In genomic region chr17:40318835-40319332, GRCh38 we compare ENCODE assay signal across 8 cellular contexts. TPM values are rescaled to one million over a fixed set of nuclear protein-coding genes. Genes with fewer than 3 reads are reported as not detected.
DNase-seq lines count a peak whose midpoint lies in the region; ATAC-seq and TF ChIP-seq lines count a peak whose summit lies in the region.

No MANE protein-coding gene starts in this region.

- H3K4me2 ChIP-seq in GM23338: peak overlapping the region; percentile 91

- H3K79me2 ChIP-seq in GM23338 (replicated peaks; ENCODE audit: insufficient read depth): peaks cover 20% of the 10 kb centered on the region

- H3K27ac ChIP-seq in GM23338 (ENCODE audit: low read depth) (no peak overlapping the region), skeletal muscle tissue (ENCODE audit: low read depth, low read length) (peak overlapping the region; percentile 99)

- POLR2A ChIA-PET in activated B cell treated with CpG ODN at 0.5 μM for 24 hours (lab: Charles Lee): interaction anchor here (0.7 to 5.3 kb wide), 10 partner anchors 9 to 1360 kb away, joined by 3 to 81 read pairs (median 4); partner anchors contain the start of gene CCR7

- TF ChIP-seq CTCF in GM23338 (conservative IDR thresholded peaks at IDR 0.05; ENCODE audit: low read depth in 2 of 2) (peak; percentile 21 to 36; a peak in 3 of 4 replicates), activated B cell treated with CpG ODN at 0.5 μM for 24 hours (IDR thresholded peaks at IDR 0.05) (no peak), glutamatergic neuron (IDR thresholded peaks at IDR 0.05; ENCODE audit: partially characterized antibody, unreplicated experiment) (no peak)

- DNase-seq in GM23338 (ENCODE audit: low spot score): no peak
- DNase-seq in activated B cell treated with CpG ODN at 0.5 μM for 24 hours: no peak
- DNase-seq in glutamatergic neuron: peak; percentile 14
- DNase-seq in SKM-1 (lab: John Stamatoyannopoulos, UW; ENCODE audit: unreplicated experiment): no peak
- no peak for DNase-seq in T1000 (lab: John Stamatoyannopoulos, UW)
- DNase-seq in anterior cingulate cortex (lab: John Stamatoyannopoulos, UW): no peak

- H3K9me3 Mint-ChIP-seq in GM23338 (no peaks in the 10 kb centered on the region), activated B cell treated with CpG ODN at 0.5 μM for 24 hours (no peaks in the 10 kb centered on the region), glutamatergic neuron (ENCODE audit: unreplicated experiment) (peaks cover 2% of the 10 kb centered on the region)

- intact Hi-C loops in activated B cell treated with CpG ODN at 0.5 μM for 24 hours (cut with micrococcal nuclease): loop anchor here (1.0 kb wide), 2 partner anchors 10 to 32 kb away; partner anchors contain the start of genes CDC6 and RARA

- H3K4me1 Mint-ChIP-seq in GM23338 (peaks cover 85% of the 10 kb centered on the region), activated B cell treated with CpG ODN at 0.5 μM for 24 hours (peaks cover 86% of the 10 kb centered on the region), glutamatergic neuron (ENCODE audit: low read depth, unreplicated experiment) (peaks cover 42% of the 10 kb centered on the region)

- peak overlapping the region; percentile 98 to 99 (median 98) for H3K9ac ChIP-seq in skeletal muscle tissue (ENCODE audit: low read depth in 1 of 3, low read length in 3 of 3)

- H3K27ac Mint-ChIP-seq in GM23338: no peak overlapping the region
- H3K27ac Mint-ChIP-seq in activated B cell treated with CpG ODN at 0.5 μM for 24 hours: peak overlapping the region; percentile 98
- H3K27ac Mint-ChIP-seq in glutamatergic neuron (ENCODE audit: unreplicated experiment): no peak overlapping the region

- ATAC-seq in GM23338: no peak
- no peak for ATAC-seq in activated B cell treated with CpG ODN at 0.5 μM for 24 hours (ENCODE audit: low read depth)
- no peak for ATAC-seq in GM21423 (IDR thresholded peaks at IDR 0.05; ENCODE audit: unreplicated experiment)

- peaks cover 12% of the 10 kb centered on the region for H4K20me1 ChIP-seq in GM23338 (replicated peaks; ENCODE audit: insufficient read depth)

- H3K27me3 Mint-ChIP-seq in GM23338 (ENCODE audit: insufficient read depth, low read depth, poor library complexity) (peaks cover 44% of the 10 kb centered on the region), activated B cell treated with CpG ODN at 0.5 μM for 24 hours (no peaks in the 10 kb centered on the region), glutamatergic neuron (ENCODE audit: unreplicated experiment) (peaks cover 16% of the 10 kb centered on the region)

- H2AFZ ChIP-seq in GM23338: peak overlapping the region; percentile 97

- H3F3A ChIP-seq in GM23338 (replicated peaks; ENCODE audit: low read depth): peaks cover 16% of the 10 kb centered on the region

- no peaks in the 10 kb centered on the region for H3K9me3 ChIP-seq in skeletal muscle tissue (ENCODE audit: control insufficient read depth in 3 of 3, low read length in 3 of 3)

- H3K36me3 ChIP-seq in GM23338 (ENCODE audit: insufficient read depth) (no peaks in the 10 kb centered on the region), skeletal muscle tissue (ENCODE audit: control insufficient read depth in 3 of 3, insufficient read depth in 3 of 3, low read length in 3 of 3) (no peaks in the 10 kb centered on the region)

- H3K4me1 ChIP-seq in GM23338 (ENCODE audit: insufficient read depth) (peaks cover 29% of the 10 kb centered on the region), skeletal muscle tissue (ENCODE audit: control insufficient read depth in 3 of 3, insufficient read depth in 3 of 3, low read length in 3 of 3) (peaks cover 83 to 88% (median 85%) of the 10 kb centered on the region in 3 donors)

- peak overlapping the region; percentile 89 for H3K4me3 ChIP-seq in GM23338
- H3K4me3 ChIP-seq in skeletal muscle tissue (ENCODE audit: low read length in 3 of 3): peak overlapping the region; percentile 92 to 96 (median 93)

- H3K27me3 ChIP-seq in GM23338 (ENCODE audit: insufficient read depth) (peaks cover 33% of the 10 kb centered on the region), skeletal muscle tissue (ENCODE audit: control insufficient read depth in 3 of 3, insufficient read depth in 3 of 3, low read length in 3 of 3) (no peaks in the 10 kb centered on the region)

- peak overlapping the region; percentile 93 for H3K4me3 Mint-ChIP-seq in GM23338
- peak overlapping the region; percentile 93 for H3K4me3 Mint-ChIP-seq in activated B cell treated with CpG ODN at 0.5 μM for 24 hours
- peak overlapping the region; percentile 94 for H3K4me3 Mint-ChIP-seq in glutamatergic neuron (ENCODE audit: unreplicated experiment)

- H3K36me3 Mint-ChIP-seq in GM23338 (ENCODE audit: low read depth): no peaks in the 10 kb centered on the region; the same call in 2 of the 3 replicates
- peaks cover 17% of the 10 kb centered on the region for H3K36me3 Mint-ChIP-seq in activated B cell treated with CpG ODN at 0.5 μM for 24 hours (ENCODE audit: low read depth)
- H3K36me3 Mint-ChIP-seq in glutamatergic neuron (ENCODE audit: unreplicated experiment): no peaks in the 10 kb centered on the region

- no peaks in the 10 kb centered on the region for H3K9me2 ChIP-seq in GM23338 (ENCODE audit: insufficient read depth)

- CTCF ChIA-PET in activated B cell treated with CpG ODN at 0.5 μM for 24 hours (lab: Charles Lee): interaction anchor here (1.1 to 3.6 kb wide), 6 partner anchors 9 to 36 kb away, joined by 3 to 17 read pairs (median 6); partner anchors contain the start of gene RARA

TF ChIP-seq in GM23338, 12 proteins besides CTCF, POLR2A, EP300 and RAD21 (continues in another document):
- TF ChIP-seq ZNF114 (CRISPR knock-in tag; IDR thresholded peaks at IDR 0.05) (no peak), ETS1 (IDR thresholded peaks at IDR 0.05) (no peak)

RNA-seq across cellular contexts. Expression of gene RARA, which starts 9.9 kb away (rescaled TPM):
- 15.9 and 17.8 TPM in 2 replicates for total RNA-seq in GM23338 (2014; rRNA removed; shearing (Covaris generic))
- polyA plus RNA-seq in GM23338 (2016; fragmentation: Nextera tagmentation; extraction: Ambion mirVana): 7.4 and 8.7 TPM in 2 replicates
- 71.2 and 72.5 TPM in 2 replicates for total RNA-seq in activated B cell treated with CpG ODN at 0.5 μM for 24 hours
- 26.2 TPM for total RNA-seq in glutamatergic neuron (ENCODE audit: unreplicated experiment)
- total RNA-seq in skeletal muscle tissue: 17.2 TPM

RNA-seq across cellular contexts. Expression of gene CDC6, which starts 31.2 kb away (rescaled TPM):
- 75.5 and 79.9 TPM in 2 replicates for total RNA-seq in GM23338 (2014; rRNA removed; shearing (Covaris generic))
- polyA plus RNA-seq in GM23338 (2016; fragmentation: Nextera tagmentation; extraction: Ambion mirVana): 40.6 and 46.2 TPM in 2 replicates
- total RNA-seq in activated B cell treated with CpG ODN at 0.5 μM for 24 hours (9.2 and 9.7 TPM in 2 replicates), glutamatergic neuron (ENCODE audit: unreplicated experiment) (4.7 TPM), skeletal muscle tissue (4.2 TPM)

RNA-seq across cellular contexts. Expression of gene GJD3, which starts 45.7 kb away (rescaled TPM):
- total RNA-seq in GM23338 (2014; rRNA removed; shearing (Covaris generic)): 1.4 and 2.8 TPM in 2 replicates
- not detected in 2 replicates for polyA plus RNA-seq in GM23338 (2016; fragmentation: Nextera tagmentation; extraction: Ambion mirVana)
- not detected in 2 replicates for total RNA-seq in activated B cell treated with CpG ODN at 0.5 μM for 24 hours
- not detected for total RNA-seq in glutamatergic neuron (ENCODE audit: unreplicated experiment)
- total RNA-seq in skeletal muscle tissue: 0.52 TPM

Comparison
In these comparisons a context has a peak if more than half of its experiments do, and no peak if none do; other contexts are left out.
1. CTCF ChIP-seq: peak in GM23338 (2 of 2); none in activated B cell treated with CpG ODN at 0.5 μM for 24 hours (single experiment) and glutamatergic neuron (single experiment).
2. Peak in every context shown above with its lines, with median percentiles within 50 percentile points of each other: H3K4me3 Mint-ChIP-seq.